Comparison of ENCODE assay signal across 8 cellular contexts in the genomic region with DNA sequence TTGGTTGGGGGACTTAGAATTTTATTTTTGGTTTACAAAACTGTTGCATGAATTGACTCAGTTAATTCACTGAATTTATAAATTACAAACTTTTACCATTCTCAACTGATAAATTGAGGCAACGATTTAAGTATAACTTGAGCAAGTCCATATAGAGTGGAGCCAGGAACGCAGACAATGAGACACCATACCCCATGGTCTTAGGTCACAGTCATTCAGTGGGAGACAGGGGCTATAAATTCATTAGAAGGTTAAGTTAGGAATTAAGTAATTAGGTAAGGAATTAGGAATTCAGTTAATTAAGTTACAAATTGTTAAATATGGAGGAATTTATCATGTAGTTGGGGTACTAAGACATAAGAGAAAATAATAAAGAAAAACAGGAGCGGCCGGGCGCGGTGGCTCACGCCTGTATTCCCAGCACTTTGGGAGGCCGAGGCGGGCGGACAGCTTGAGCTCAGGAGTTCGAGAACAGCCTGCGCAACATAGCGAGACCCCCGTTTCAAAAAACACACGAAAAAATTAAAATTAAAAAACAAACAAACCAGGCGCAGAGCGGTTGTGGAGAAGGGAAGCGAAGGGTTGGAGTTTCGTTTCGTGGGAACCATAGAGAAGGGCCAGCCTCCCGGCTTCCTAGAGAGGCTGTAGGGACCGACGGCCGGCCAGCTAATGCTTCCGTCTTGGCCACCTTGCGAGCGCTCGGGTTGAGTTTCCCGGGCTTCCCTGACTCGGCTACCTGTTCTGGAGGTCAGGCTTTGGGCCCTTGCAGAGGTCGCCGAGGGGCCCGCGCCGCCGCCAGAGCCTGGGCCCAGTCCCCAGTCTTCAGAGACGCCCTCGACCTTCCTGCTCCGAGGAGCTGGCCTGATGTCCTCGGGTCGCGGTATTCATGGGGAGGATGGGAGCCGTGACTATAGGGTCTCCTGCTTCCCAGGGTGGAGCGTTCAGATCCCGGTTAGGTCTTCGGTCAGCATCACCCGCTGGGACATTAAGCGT. TPM values are rescaled to one million over a fixed set of nuclear protein-coding genes. Genes with fewer than 3 reads are reported as not detected.
A peak's percentile ranks its signal among the peaks of the same experiment; 100 is the strongest.
DNase-seq lines count a peak whose midpoint lies in the region; ATAC-seq and TF ChIP-seq lines count a peak whose summit lies in the region.

Gene ZNF619 (plus strand): TSS at position 645 of the 993 bp plus-strand sequence. CDS start 858 bp downstream, outside the sequence.

- peak within 1 kb of the TSS; percentile 64 for H3K27ac Mint-ChIP-seq in CD4-positive, alpha-beta T cell
- H3K27ac Mint-ChIP-seq in activated T-cell treated with anti-CD3 and anti-CD28 coated beads, Interleukin-2, amount 50 U/mL, for 24 hours = peak within 1 kb of the TSS; percentile 91
- H3K27ac Mint-ChIP-seq in stimulated activated naive B cell treated with anti-CD40 and anti-IgM and Interleukin-4, amounts not matched to agents 10 μg/mL and 1 μg/mL and 100 μg/mL, for 72 hours = peak within 1 kb of the TSS; percentile 95

- no peak within 1 kb of the TSS for H3K27ac ChIP-seq in CD4-positive, alpha-beta T cell (ENCODE audit: low read depth, low read length)

- H3K4me1 Mint-ChIP-seq in CD4-positive, alpha-beta T cell (ENCODE audit: low read depth) = peaks cover 24% of the 10 kb centered on the region
- H3K4me1 Mint-ChIP-seq in activated T-cell treated with anti-CD3 and anti-CD28 coated beads, Interleukin-2, amount 50 U/mL, for 24 hours (ENCODE audit: low read depth) = peaks cover 20% of the 10 kb centered on the region
- H3K4me1 Mint-ChIP-seq in stimulated activated naive B cell treated with anti-CD40 and anti-IgM and Interleukin-4, amounts not matched to agents 10 μg/mL and 1 μg/mL and 100 μg/mL, for 72 hours = peaks cover 20 to 30% of the 10 kb centered on the region in 2 donors

- peak; percentile 65 for TF ChIP-seq POLR2A in GM19099 (IDR thresholded peaks at IDR 0.05; ENCODE audit: extremely low read depth, insufficient read length, low read depth)
- TF ChIP-seq POLR2A in erythroblast (IDR thresholded peaks at IDR 0.05; ENCODE audit: low read length) = peak; percentile 67

- CTCF ChIA-PET in CD4-positive, alpha-beta T cell (lab: Charles Lee) = interaction anchor here (1.2 kb wide), 1 partner anchor 29 kb away, joined by 3 read pairs; the partner anchor contains the start of gene ZNF620

- H3K27me3 Mint-ChIP-seq in CD4-positive, alpha-beta T cell = no peaks in the 10 kb centered on the region
- no peaks in the 10 kb centered on the region for H3K27me3 Mint-ChIP-seq in activated T-cell treated with anti-CD3 and anti-CD28 coated beads, Interleukin-2, amount 50 U/mL, for 24 hours
- no peaks in the 10 kb centered on the region for H3K27me3 Mint-ChIP-seq in stimulated activated naive B cell treated with anti-CD40 and anti-IgM and Interleukin-4, amounts not matched to agents 10 μg/mL and 1 μg/mL and 100 μg/mL, for 72 hours

- no peaks in the 10 kb centered on the region for H3K9me3 ChIP-seq in CD4-positive, alpha-beta T cell (ENCODE audit: control insufficient read depth, low read length)

- peak; percentile 80 for ATAC-seq in CD4-positive, alpha-beta T cell (ENCODE audit: poor library complexity)
- ATAC-seq in HG03378 (IDR thresholded peaks at IDR 0.05; ENCODE audit: unreplicated experiment) = peak; percentile 73
- peak; percentile 97 for ATAC-seq in stimulated activated naive B cell treated with anti-CD40 and anti-IgM and Interleukin-4, amounts not matched to agents 10 μg/mL and 1 μg/mL and 100 μg/mL, for 72 hours (replicated peaks)

- intact Hi-C loops in CD4-positive, alpha-beta T cell (cut with DNase I, micrococcal nuclease) = loop anchor here (1.0 to 5.0 kb wide), 4 partner anchors 16 to 169 kb away; partner anchors contain the start of genes EIF1B (in 1 of the 2) and ZNF621 (in 1 of the 2)

- H3K9me3 Mint-ChIP-seq in CD4-positive, alpha-beta T cell = no peaks in the 10 kb centered on the region
- H3K9me3 Mint-ChIP-seq in activated T-cell treated with anti-CD3 and anti-CD28 coated beads, Interleukin-2, amount 50 U/mL, for 24 hours = no peaks in the 10 kb centered on the region
- H3K9me3 Mint-ChIP-seq in stimulated activated naive B cell treated with anti-CD40 and anti-IgM and Interleukin-4, amounts not matched to agents 10 μg/mL and 1 μg/mL and 100 μg/mL, for 72 hours = no peaks in the 10 kb centered on the region

- H3K4me3 Mint-ChIP-seq in CD4-positive, alpha-beta T cell = peak within 1 kb of the TSS; percentile 87
- peak within 1 kb of the TSS; percentile 86 for H3K4me3 Mint-ChIP-seq in activated T-cell treated with anti-CD3 and anti-CD28 coated beads, Interleukin-2, amount 50 U/mL, for 24 hours
- peak within 1 kb of the TSS; percentile 92 to 95 for H3K4me3 Mint-ChIP-seq in stimulated activated naive B cell treated with anti-CD40 and anti-IgM and Interleukin-4, amounts not matched to agents 10 μg/mL and 1 μg/mL and 100 μg/mL, for 72 hours

- TF ChIP-seq CTCF in CD4-positive, alpha-beta T cell (IDR thresholded peaks at IDR 0.05) = no peak

- peaks cover 46% of the 10 kb centered on the region for H3K36me3 Mint-ChIP-seq in CD4-positive, alpha-beta T cell (ENCODE audit: low read depth)
- H3K36me3 Mint-ChIP-seq in activated T-cell treated with anti-CD3 and anti-CD28 coated beads, Interleukin-2, amount 50 U/mL, for 24 hours (ENCODE audit: low read depth) = peaks cover 43% of the 10 kb centered on the region
- peaks cover 30 to 31% of the 10 kb centered on the region in 2 donors for H3K36me3 Mint-ChIP-seq in stimulated activated naive B cell treated with anti-CD40 and anti-IgM and Interleukin-4, amounts not matched to agents 10 μg/mL and 1 μg/mL and 100 μg/mL, for 72 hours

- no peaks in the 10 kb centered on the region for H3K27me3 ChIP-seq in CD4-positive, alpha-beta T cell (ENCODE audit: control insufficient read depth, insufficient read depth, low read length)

- peak in 9 of 10 experiments; percentile 22 to 63 (median 42) for DNase-seq in CD4-positive, alpha-beta T cell
- peak; percentile 74 for DNase-seq in NOMO-1 treated with DMSO at 0.1 percent for 48 hours (lab: John Stamatoyannopoulos, UW; ENCODE audit: unreplicated experiment)
- DNase-seq in activated T-cell treated with anti-CD3 and anti-CD28 coated beads, Interleukin-2, amount 50 U/mL, for 24 hours = peak; percentile 76
- peak; percentile 81 to 85 for DNase-seq in erythroblast (lab: John Stamatoyannopoulos, UW)
- DNase-seq in mucosa of gallbladder (ENCODE audit: low spot score) = peak; percentile 62
- DNase-seq in stimulated activated naive B cell treated with anti-CD40 and anti-IgM and Interleukin-4, amounts not matched to agents 10 μg/mL and 1 μg/mL and 100 μg/mL, for 72 hours = peak; percentile 69

- POLR2A ChIA-PET in CD4-positive, alpha-beta T cell (lab: Charles Lee) = interaction anchor here (0.6 to 2.2 kb wide), 7 partner anchors 12 to 47 kb away, joined by 3 to 17 read pairs (median 9); partner anchors contain the start of genes RPL14 and ZNF620

RNA-seq across cellular contexts. Expression of gene ZNF619, which starts in this region (rescaled TPM):
- 1 to 10 TPM; 2.6 to 2.9 TPM for total RNA-seq in CD4-positive, alpha-beta T cell
- 10.4 TPM for total RNA-seq in mucosa of gallbladder
